In the genomic region with DNA sequence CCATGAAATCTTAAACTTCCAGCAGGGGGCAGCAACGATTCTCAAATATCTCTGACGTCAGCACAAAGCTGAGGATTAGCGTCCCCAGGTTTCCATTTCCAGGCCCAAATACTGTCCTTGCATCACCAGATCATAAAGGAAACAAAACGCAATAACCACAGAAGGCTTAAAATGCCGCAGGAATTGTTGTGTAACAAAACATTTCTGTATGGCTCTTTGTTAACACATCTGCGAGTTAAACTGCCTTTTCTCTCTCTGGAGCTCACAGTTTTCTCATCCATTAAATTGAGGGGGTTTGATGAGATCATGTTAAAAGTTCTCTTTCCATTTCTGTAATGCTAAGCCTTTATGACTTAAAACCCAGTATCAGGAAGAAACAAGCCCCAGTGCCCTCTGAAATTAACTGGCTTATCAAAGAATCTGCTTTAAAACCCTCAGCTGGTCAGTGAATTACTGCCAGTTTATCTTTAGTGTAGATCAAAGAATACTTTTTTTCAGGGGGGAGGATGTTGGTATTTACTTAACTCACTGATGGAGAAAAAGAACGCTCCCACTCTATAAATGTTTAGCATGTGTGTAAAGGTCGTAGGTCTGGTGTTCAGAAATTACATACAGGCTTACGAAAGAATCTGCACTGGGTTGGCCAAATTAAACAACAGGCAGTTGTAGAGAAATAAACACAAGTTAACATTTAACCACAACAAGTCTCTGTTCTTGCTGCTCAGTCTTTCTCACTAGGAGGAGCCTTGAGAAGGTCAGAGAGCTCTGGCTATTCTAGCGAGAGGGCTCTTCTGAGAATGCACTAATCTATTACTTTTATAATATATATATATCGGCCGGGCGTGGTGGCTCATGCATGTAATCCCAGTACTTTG, we compare ENCODE assay signal across 8 cellular contexts. TPM values are rescaled to one million over a fixed set of nuclear protein-coding genes. Genes with fewer than 3 reads are reported as not detected.
DNase-seq lines count a peak whose midpoint lies in the region; ATAC-seq, FAIRE-seq and TF ChIP-seq lines count a peak whose summit lies in the region.

No MANE protein-coding gene starts in this region.

- intact Hi-C loops in right cardiac atrium (cut with DNase I): loop anchor here in 2 of 4 donors (5.0 to 10.0 kb wide), 2 partner anchors 171 to 358 kb away; a partner anchor contains a TSS

- H3K27me3 ChIP-seq in right cardiac atrium (ENCODE audit: control insufficient read depth, insufficient read depth): no peaks in the 10 kb centered on the region

- H3K27ac Mint-ChIP-seq in T-helper 1 cell treated with Interleukin-12 subunit alpha and Interleukin-12 subunit beta and Interleukin-4 antibody, amounts not matched to agents 30 μg/mL and 1 μg/mL, for 36 hours: peak overlapping the region; percentile 45

- no peaks in the 10 kb centered on the region for H3K36me3 Mint-ChIP-seq in T-helper 1 cell treated with Interleukin-12 subunit alpha and Interleukin-12 subunit beta and Interleukin-4 antibody, amounts not matched to agents 30 μg/mL and 1 μg/mL, for 36 hours (ENCODE audit: low read depth)

- H3K4me1 Mint-ChIP-seq in T-helper 1 cell treated with Interleukin-12 subunit alpha and Interleukin-12 subunit beta and Interleukin-4 antibody, amounts not matched to agents 30 μg/mL and 1 μg/mL, for 36 hours (ENCODE audit: low read depth): peaks cover 12% of the 10 kb centered on the region

- peak; percentile 97 for FAIRE-seq in A204.1 (lab: Jason Lieb, UNC)

- peak; percentile 59 for TF ChIP-seq CTCF in retinal pigment epithelial cell (conservative IDR thresholded peaks at IDR 0.05; ENCODE audit: low read depth, low read length)

- H3K27ac ChIP-seq in right cardiac atrium (ENCODE audit: low read length): peak overlapping the region; percentile 20

- H3K27me3 Mint-ChIP-seq in T-helper 1 cell treated with Interleukin-12 subunit alpha and Interleukin-12 subunit beta and Interleukin-4 antibody, amounts not matched to agents 30 μg/mL and 1 μg/mL, for 36 hours (ENCODE audit: low read depth): no peaks in the 10 kb centered on the region

- no peaks in the 10 kb centered on the region for H3K9me3 Mint-ChIP-seq in T-helper 1 cell treated with Interleukin-12 subunit alpha and Interleukin-12 subunit beta and Interleukin-4 antibody, amounts not matched to agents 30 μg/mL and 1 μg/mL, for 36 hours

- no peak overlapping the region for H3K4me3 Mint-ChIP-seq in T-helper 1 cell treated with Interleukin-12 subunit alpha and Interleukin-12 subunit beta and Interleukin-4 antibody, amounts not matched to agents 30 μg/mL and 1 μg/mL, for 36 hours

- ATAC-seq in GM18867 (IDR thresholded peaks at IDR 0.05; ENCODE audit: unreplicated experiment) (peak; percentile 52), right cardiac atrium (peak; percentile 64 to 68), HG03045 (IDR thresholded peaks at IDR 0.05; ENCODE audit: unreplicated experiment) (no peak)

- 41% methylated on average over 13 of the region's 13 CpGs for WGBS in right cardiac atrium

- no peaks in the 10 kb centered on the region for H3K4me1 ChIP-seq in right cardiac atrium (ENCODE audit: control insufficient read depth, insufficient read depth, low read length)

- H3K9me3 ChIP-seq in right cardiac atrium (ENCODE audit: control insufficient read depth, low read length): no peaks in the 10 kb centered on the region

- DNase-seq in NCI-H1417 treated with DMSO at 0.1 percent for 48 hours (lab: John Stamatoyannopoulos, UW): peak; percentile 22
- peak in 42 of 56 donors; percentile 3 to 87 (median 36) for DNase-seq in amygdala (lab: John Stamatoyannopoulos, UW)
- DNase-seq in right cardiac atrium: peak; percentile 58 to 62 (median 62)
- DNase-seq in retinal pigment epithelial cell (ENCODE audit: low read depth): peak; percentile 89

- H3K4me3 ChIP-seq in right cardiac atrium (ENCODE audit: low read length) (no peak overlapping the region), retinal pigment epithelial cell (ENCODE audit: low read length) (peak overlapping the region; percentile 11)

RNA-seq across cellular contexts. Expression of a gene that starts 10.6 kb away (rescaled TPM):
- total RNA-seq in right cardiac atrium: 10 to 100 TPM; 24.0 to 28.3 (median 26.5) TPM
- 11.4 TPM for polyA plus RNA-seq in right cardiac atrium

RNA-seq across cellular contexts. Expression of a gene that starts 28.0 kb away (rescaled TPM):
- 10 to 100 TPM; 65.0 to 68.7 (median 65.9) TPM for total RNA-seq in right cardiac atrium
- 63.9 TPM for polyA plus RNA-seq in right cardiac atrium

RNA-seq across cellular contexts. Expression of a gene that starts 44.8 kb away (rescaled TPM):
- under 1 TPM in 2 of 4 donors, not detected in 2; 0.49 to 0.76 TPM for total RNA-seq in right cardiac atrium
- polyA plus RNA-seq in right cardiac atrium: not detected

RNA-seq across cellular contexts. Expression of a gene that starts 56.9 kb away (rescaled TPM):
- total RNA-seq in right cardiac atrium: 10 to 100 TPM in 1 of 4 donors, 1 to 10 TPM in 3; 6.4 to 14.8 (median 9.1) TPM
- polyA plus RNA-seq in right cardiac atrium: 6.2 TPM

RNA-seq across cellular contexts. Expression of a gene that starts 57.1 kb away (rescaled TPM):
- 10 to 100 TPM; 21.0 to 24.8 (median 23.5) TPM for total RNA-seq in right cardiac atrium
- polyA plus RNA-seq in right cardiac atrium: 15.7 TPM

Comparison
In these comparisons a context has a peak if more than half of its experiments do, and no peak if none do; other contexts are left out.
1. DNase-seq: peak in every context shown above with its lines; median percentile 89 in retinal pigment epithelial cell; 62 in right cardiac atrium; 36 in amygdala; 22 in NCI-H1417 treated with DMSO at 0.1 percent for 48 hours.